Comparison of ENCODE assay signal across 21 cellular contexts in genomic region chr7:34207810-34208209, GRCh38.
DNase-seq lines count a peak whose midpoint lies in the region; ATAC-seq and TF ChIP-seq lines count a peak whose summit lies in the region.
"Had no signal": no experiment of that assay in that cellular context is flagged by ENCODE, and none has a peak within 500 bp of the region (broad histone marks: within the 10 kb centered on the region; RNA-seq: fewer than 3 reads in every experiment).

No MANE protein-coding gene starts in this region.

- H3K4me3 ChIP-seq in AG10803 (ENCODE audit: low read length), result no peak overlapping the region
- H3K4me3 ChIP-seq in IMR-90 (ENCODE audit: insufficient read depth, low read depth, low read length), result no peak overlapping the region
- H3K4me3 ChIP-seq in adipocyte (ENCODE audit: low read length), result no peak overlapping the region
- no peak overlapping the region for H3K4me3 ChIP-seq in mesenchymal stem cell (ENCODE audit: insufficient read depth in 1 of 2, low read depth in 1 of 2, low read length in 2 of 2)
- H3K4me3 ChIP-seq: A549, BLaER1 had no signal

- no peak overlapping the region for H3K4me2 ChIP-seq in IMR-90 (ENCODE audit: low read depth, low read length)
- no peak overlapping the region for H3K4me2 ChIP-seq in mesenchymal stem cell (ENCODE audit: low read length, poor library complexity, severe bottlenecking)
- H3K4me2 ChIP-seq: A549, BLaER1 had no signal

- 50% methylated on average over 1 of the region's 5 CpGs; no CpG with 5 or more reads in 1 of the 2 experiments for WGBS in IMR-90 (ENCODE audit: extremely low coverage in 2 of 2, insufficient read length in 1 of 2), 2 experiments
- WGBS in mesenchymal stem cell, result 89% methylated on average over 5 of the region's 5 CpGs

- intact Hi-C loops in IMR-90 (cut with micrococcal nuclease), result no loop called here

- TF ChIP-seq CTCF in AG10803 (conservative IDR thresholded peaks at IDR 0.05; ENCODE audit: low read length) (no peak), IMR-90 (conservative IDR thresholded peaks at IDR 0.05; ENCODE audit: low read depth, low read length) (no peak)

- no peak overlapping the region for H3K56ac ChIP-seq in IMR-90 (ENCODE audit: extremely low read depth, insufficient read depth, low read length)

- H3K27ac ChIP-seq in IMR-90 (ENCODE audit: insufficient read depth, low read length) (no peak overlapping the region), mesenchymal stem cell (ENCODE audit: low read length, poor library complexity, severe bottlenecking) (no peak overlapping the region)
- H3K27ac ChIP-seq: A549, BLaER1 had no signal

- H2AK5ac ChIP-seq in IMR-90 (ENCODE audit: low read depth, low read length), result no peak overlapping the region
- no peak overlapping the region for H2AK5ac ChIP-seq in mesenchymal stem cell (ENCODE audit: low read length, severe bottlenecking)

- H3K27me3 ChIP-seq in IMR-90 (ENCODE audit: control insufficient read depth, insufficient read depth, low read length), result peaks cover 4% of the 10 kb centered on the region
- no peaks in the 10 kb centered on the region for H3K27me3 ChIP-seq in adipocyte (replicated peaks; ENCODE audit: control insufficient read depth, insufficient read depth, low read length)
- H3K27me3 ChIP-seq in mesenchymal stem cell (ENCODE audit: control insufficient read depth in 1 of 2, insufficient read depth in 1 of 2, low read length in 2 of 2), result no peaks in the 10 kb centered on the region
- H3K27me3 ChIP-seq: BLaER1 had no signal

- POLR2A ChIA-PET in IMR-90 (lab: Charles Lee; ENCODE audit: unreplicated experiment), result no interaction called here

- CTCF ChIA-PET in IMR-90 (lab: Yijun Ruan, JAX), result no interaction called here

- BruUV-seq in IMR-90 (replicated peaks; lab: Mats Ljungman, UMichigan), result no TSS peak

- H3K9me1 ChIP-seq in IMR-90 (ENCODE audit: insufficient read depth, low read length), result no peaks in the 10 kb centered on the region

- H3K4me1 ChIP-seq in IMR-90 (ENCODE audit: control insufficient read depth, insufficient read depth, low read length) (no peaks in the 10 kb centered on the region), adipocyte (ENCODE audit: control insufficient read depth, insufficient read depth, low read length) (peaks cover 14% of the 10 kb centered on the region), mesenchymal stem cell (ENCODE audit: control insufficient read depth, insufficient read depth, low read depth, low read length) (no peaks in the 10 kb centered on the region)

- H3K18ac ChIP-seq in IMR-90 (ENCODE audit: low read depth, low read length), result no peak overlapping the region
- no peak overlapping the region for H3K18ac ChIP-seq in mesenchymal stem cell (ENCODE audit: low read depth in 1 of 2, low read length in 2 of 2)

- H2BK120ac ChIP-seq in IMR-90 (ENCODE audit: low read depth, low read length) (no peak overlapping the region), mesenchymal stem cell (ENCODE audit: low read depth, low read length) (no peak overlapping the region)

- H3K14ac ChIP-seq in IMR-90 (replicated peaks; ENCODE audit: low read depth, low read length), result no peak overlapping the region
- H3K14ac ChIP-seq in mesenchymal stem cell (ENCODE audit: low read length in 2 of 2), result no peak overlapping the region

- H2BK5ac ChIP-seq in IMR-90 (ENCODE audit: low read depth, low read length, poor library complexity, severe bottlenecking), result no peak overlapping the region
- H2BK5ac ChIP-seq in mesenchymal stem cell (ENCODE audit: low read depth, low read length, poor library complexity, severe bottlenecking), result no peak overlapping the region

- no peak overlapping the region for H4K5ac ChIP-seq in IMR-90 (ENCODE audit: low read depth, low read length)

- H3K79me1 ChIP-seq in IMR-90 (ENCODE audit: low read depth in 1 of 2, low read length in 2 of 2) (no peaks in the 10 kb centered on the region), mesenchymal stem cell (replicated peaks; ENCODE audit: low read length, poor library complexity, severe bottlenecking) (no peaks in the 10 kb centered on the region)

- dilution Hi-C loops in IMR-90 (cut with HindIII; ENCODE audit: low sequenced_read_pairs, unreplicated experiment), result no loop called here

- no peak overlapping the region for H2BK20ac ChIP-seq in IMR-90 (ENCODE audit: low read depth, low read length)

- no peaks in the 10 kb centered on the region for H4K20me1 ChIP-seq in IMR-90 (ENCODE audit: insufficient read depth, low read length)
- H4K20me1 ChIP-seq: BLaER1 had no signal

- ATAC-seq in IMR-90 (ENCODE audit: low read depth), result no peak
- ATAC-seq: A549, SK-N-SH treated with all-trans-retinoic acid at 6 μM for 48 hours had no signal

- H2BK15ac ChIP-seq in IMR-90 (ENCODE audit: low read depth, low read length) (no peak overlapping the region), mesenchymal stem cell (ENCODE audit: low read depth, poor library complexity, severe bottlenecking) (no peak overlapping the region)

- H3K23ac ChIP-seq in IMR-90 (ENCODE audit: low read depth, low read length), result no peak overlapping the region
- no peak overlapping the region for H3K23ac ChIP-seq in mesenchymal stem cell (ENCODE audit: low read length in 2 of 2)

- no peak overlapping the region for H4K8ac ChIP-seq in IMR-90 (ENCODE audit: low read depth in 2 of 2, low read length in 2 of 2)
- H4K8ac ChIP-seq in mesenchymal stem cell (ENCODE audit: low read length), result no peak overlapping the region

- no peak overlapping the region for H2BK12ac ChIP-seq in mesenchymal stem cell (ENCODE audit: low read length in 2 of 2)

- H3K9me3 ChIP-seq in IMR-90 (ENCODE audit: control insufficient read depth, insufficient read depth, low read length) (no peaks in the 10 kb centered on the region), adipocyte (ENCODE audit: control insufficient read depth, low read length) (no peaks in the 10 kb centered on the region), mesenchymal stem cell (ENCODE audit: control insufficient read depth, low read length) (no peaks in the 10 kb centered on the region)
- H3K9me3 ChIP-seq: A549 had no signal

- H4K91ac ChIP-seq in IMR-90 (ENCODE audit: insufficient read depth, low read depth, low read length) (no peak overlapping the region), mesenchymal stem cell (ENCODE audit: low read length) (no peak overlapping the region)

- TF ChIP-seq RAD21 in IMR-90 (IDR thresholded peaks at IDR 0.05; ENCODE audit: low read length), result no peak

- H2AK9ac ChIP-seq in IMR-90 (replicated peaks; ENCODE audit: low read depth, low read length, poor library complexity), result no peak overlapping the region

- in situ Hi-C loops in IMR-90 (cut with MboI; ENCODE audit: low sequenced_read_pairs), result no loop called here

- no peak overlapping the region for H3K9ac ChIP-seq in IMR-90 (ENCODE audit: low read depth, low read length)
- no peak overlapping the region for H3K9ac ChIP-seq in adipocyte (ENCODE audit: low read length)
- H3K9ac ChIP-seq in mesenchymal stem cell (ENCODE audit: low read length), result no peak overlapping the region
- H3K9ac ChIP-seq: BLaER1 had no signal

- H3K4ac ChIP-seq in IMR-90 (ENCODE audit: low read depth, low read length) (no peak overlapping the region), mesenchymal stem cell (ENCODE audit: low read depth in 1 of 2, low read length in 2 of 2) (no peak overlapping the region)

- DNase-seq in AG10803 (ENCODE audit: low read depth), result peak; percentile 44
- no peak for DNase-seq in IMR-90
- peak; percentile 19 for DNase-seq in adipocyte (ENCODE audit: low read depth)
- DNase-seq in fibroblast of peridontal ligament (ENCODE audit: extremely low read depth), result peak; percentile 6
- DNase-seq in retina, result no peak
- DNase-seq in stimulated activated CD4-positive, alpha-beta T cell treated with anti-CD3 and anti-CD28 coated beads, Interleukin-1b, Interleukin-23, amount 100 ng/mL, for 48 hours, result no peak
- no peak for DNase-seq in mesenchymal stem cell
- DNase-seq: CD4-positive, alpha-beta memory T cell; DMS153; GDM1; KBM-7; NCI-H1105; NCI-H1694; NCI-H2081 treated with DMSO at 0.1 percent for 48 hours; NCI-H446 treated with DMSO at 0.1 percent for 48 hours; NCI-H69; RPMI8226; SHP77 treated with DMSO at 0.1 percent for 48 hours had no signal

- TF ChIP-seq POLR2A in IMR-90 (IDR thresholded peaks at IDR 0.05; ENCODE audit: low read depth, low read length), result no peak

- H3K36me3 ChIP-seq in IMR-90 (ENCODE audit: control insufficient read depth, insufficient read depth, low read length) (no peaks in the 10 kb centered on the region), adipocyte (ENCODE audit: control insufficient read depth, insufficient read depth, low read length, severe bottlenecking) (no peaks in the 10 kb centered on the region), mesenchymal stem cell (ENCODE audit: control insufficient read depth in 1 of 2, insufficient read depth in 2 of 2, low read depth in 1 of 2, low read length in 2 of 2) (no peaks in the 10 kb centered on the region)
- H3K36me3 ChIP-seq: BLaER1 had no signal

- no peak overlapping the region for H2AFZ ChIP-seq in IMR-90 (replicated peaks; ENCODE audit: low read length, poor library complexity)
- H2AFZ ChIP-seq in mesenchymal stem cell (ENCODE audit: low read depth, low read length), result no peak overlapping the region

TF ChIP-seq in IMR-90, 13 proteins besides CTCF, POLR2A, EP300 and RAD21 (continues in another document):
- no peak for TF ChIP-seq MAFK (IDR thresholded peaks at IDR 0.05; ENCODE audit: low read depth, low read length)
- TF ChIP-seq USF2 (IDR thresholded peaks at IDR 0.05; ENCODE audit: low read depth, low read length), result no peak
- TF ChIP-seq RCOR1 (IDR thresholded peaks at IDR 0.05; ENCODE audit: insufficient replicate concordance, low read length), result no peak
- TF ChIP-seq MXI1 (IDR thresholded peaks at IDR 0.05; ENCODE audit: borderline replicate concordance, low read depth, low read length), result no peak
- no peak for TF ChIP-seq MAZ (IDR thresholded peaks at IDR 0.05; ENCODE audit: borderline replicate concordance, low read depth, low read length)
- no peak for TF ChIP-seq ELK1 (IDR thresholded peaks at IDR 0.05; ENCODE audit: borderline replicate concordance, low read depth, low read length)

Comparison
In these comparisons a context has a peak if more than half of its experiments do, and no peak if none do; other contexts are left out.
1. DNase-seq: peak in AG10803 (single experiment), adipocyte (single experiment) and fibroblast of peridontal ligament (single experiment); none in IMR-90 (single experiment), retina (single experiment), stimulated activated CD4-positive, alpha-beta T cell treated with anti-CD3 and anti-CD28 coated beads, Interleukin-1b, Interleukin-23, amount 100 ng/mL, for 48 hours (single experiment) and mesenchymal stem cell (single experiment).